8 cellular contexts compared by ENCODE assay signal in the genomic region with DNA sequence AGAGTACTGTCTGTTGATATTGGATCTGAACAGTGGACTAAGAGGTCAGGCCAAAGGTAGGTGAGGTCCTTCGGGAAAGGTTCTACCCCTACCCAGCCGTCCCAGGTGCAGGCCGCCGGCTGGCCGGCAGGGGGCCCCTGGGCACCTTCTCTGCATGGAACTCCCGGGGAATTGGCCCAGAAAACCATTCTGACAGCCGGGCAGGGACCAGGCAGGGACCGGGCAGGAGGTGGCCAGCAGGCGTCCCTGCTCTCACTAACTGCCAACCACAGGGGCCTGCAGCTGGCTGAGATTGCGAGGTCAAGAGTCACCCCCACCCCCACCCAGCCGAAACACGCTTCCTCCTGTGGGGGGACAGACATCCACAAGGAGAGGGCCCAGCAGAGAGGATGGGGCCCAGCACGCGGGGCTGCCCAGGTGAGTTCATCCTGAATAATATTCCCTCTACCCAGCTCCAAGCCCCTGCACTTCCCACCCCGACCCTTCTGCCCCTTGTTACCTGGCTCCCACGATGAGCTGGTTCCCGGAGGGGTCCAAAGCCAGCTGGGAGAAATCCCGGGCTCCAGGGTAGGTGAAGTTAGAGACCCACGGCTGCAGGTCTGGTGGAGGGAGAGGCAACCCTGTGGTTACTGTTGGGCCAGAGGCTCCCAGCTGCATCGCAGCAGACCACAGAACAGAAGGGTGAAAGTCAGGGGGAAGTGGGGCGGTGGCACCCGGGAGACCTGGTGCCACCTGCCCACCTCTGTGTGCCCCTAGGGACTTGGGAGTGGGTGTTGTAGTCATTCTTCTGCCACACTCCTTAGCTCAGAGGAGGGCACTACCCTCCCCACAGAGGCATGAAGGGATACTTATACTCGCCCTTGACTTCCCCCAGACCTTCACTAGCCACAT.
A peak's percentile ranks its signal among the peaks of the same experiment; 100 is the strongest.
DNase-seq lines count a peak whose midpoint lies in the region; ATAC-seq and TF ChIP-seq lines count a peak whose summit lies in the region.

No MANE protein-coding gene starts in this region.

- peaks cover 26% of the 10 kb centered on the region for H3K27me3 Mint-ChIP-seq in activated CD8-positive, alpha-beta T cell treated with anti-CD3 and anti-CD28 coated beads, Interleukin-2, amount 10 ng/mL, durations not matched to agents 7 days and 5 days (ENCODE audit: low read depth)
- H3K27me3 Mint-ChIP-seq in neural crest cell (ENCODE audit: low read depth): no peaks in the 10 kb centered on the region

- H3K36me3 Mint-ChIP-seq in activated CD8-positive, alpha-beta T cell treated with anti-CD3 and anti-CD28 coated beads, Interleukin-2, amount 10 ng/mL, durations not matched to agents 7 days and 5 days (ENCODE audit: low read depth): no peaks in the 10 kb centered on the region
- no peaks in the 10 kb centered on the region for H3K36me3 Mint-ChIP-seq in neural crest cell (ENCODE audit: low read depth)

- no peaks in the 10 kb centered on the region for H3K9me3 Mint-ChIP-seq in activated CD8-positive, alpha-beta T cell treated with anti-CD3 and anti-CD28 coated beads, Interleukin-2, amount 10 ng/mL, durations not matched to agents 7 days and 5 days (ENCODE audit: insufficient read depth)
- no peaks in the 10 kb centered on the region for H3K9me3 Mint-ChIP-seq in neural crest cell

- TF ChIP-seq CTCF in AG09319 (IDR thresholded peaks at IDR 0.05; ENCODE audit: low read depth, low read length) (peak; percentile 92), GM13977 (IDR thresholded peaks at IDR 0.05; ENCODE audit: extremely low read depth, insufficient read depth, missing control alignments) (peak; percentile 83), fibroblast of pulmonary artery (IDR thresholded peaks at IDR 0.05; ENCODE audit: low read length, missing control alignments) (peak; percentile 92), neural crest cell (conservative IDR thresholded peaks at IDR 0.05) (peak; percentile 84)

- no peak overlapping the region for H3K4me3 ChIP-seq in fibroblast of pulmonary artery (replicated peaks; ENCODE audit: low read depth, low read length)

- peak; percentile 50 for ATAC-seq in activated CD8-positive, alpha-beta T cell treated with anti-CD3 and anti-CD28 coated beads, Interleukin-2, amount 10 ng/mL, durations not matched to agents 7 days and 5 days
- ATAC-seq in GM21786 (IDR thresholded peaks at IDR 0.05; ENCODE audit: unreplicated experiment): no peak
- no peak for ATAC-seq in GM21528 (IDR thresholded peaks at IDR 0.05; ENCODE audit: low FRiP score, unreplicated experiment)

- CTCF ChIA-PET in activated CD8-positive, alpha-beta T cell treated with anti-CD3 and anti-CD28 coated beads, Interleukin-2, amount 10 ng/mL, durations not matched to agents 7 days and 5 days (lab: Charles Lee): interaction anchor here (0.9 to 2.3 kb wide), 8 partner anchors 10 to 256 kb away, joined by 3 to 12 read pairs (median 3); a partner anchor contains a TSS

- POLR2A ChIA-PET in activated CD8-positive, alpha-beta T cell treated with anti-CD3 and anti-CD28 coated beads, Interleukin-2, amount 10 ng/mL, durations not matched to agents 7 days and 5 days (lab: Charles Lee): no interaction called here

- in situ Hi-C loops in GM13977 (cut with MboI; ENCODE audit: low pct_unique_long_range_greater_than_20kb, low sequenced_read_pairs, unreplicated experiment): no loop called here

- H3K27ac Mint-ChIP-seq in activated CD8-positive, alpha-beta T cell treated with anti-CD3 and anti-CD28 coated beads, Interleukin-2, amount 10 ng/mL, durations not matched to agents 7 days and 5 days: no peak overlapping the region
- peak overlapping the region; percentile 27 for H3K27ac Mint-ChIP-seq in neural crest cell (ENCODE audit: unreplicated experiment)

- peak; percentile 5 for DNase-seq in AG09319 (ENCODE audit: extremely low read depth, low read depth)
- DNase-seq in GM13977 (ENCODE audit: low spot score): peak; percentile 70
- peak; percentile 28 for DNase-seq in NCI-H1694 treated with DMSO at 0.1 percent for 48 hours (lab: John Stamatoyannopoulos, UW)
- DNase-seq in activated CD8-positive, alpha-beta T cell treated with anti-CD3 and anti-CD28 coated beads, Interleukin-2, amount 10 ng/mL, durations not matched to agents 7 days and 5 days: peak; percentile 28
- DNase-seq in fibroblast of pulmonary artery (ENCODE audit: low read depth): peak; percentile 60
- DNase-seq in neural crest cell (ENCODE audit: low read depth, low spot score): peak; percentile 80

- no peak overlapping the region for H3K4me3 Mint-ChIP-seq in activated CD8-positive, alpha-beta T cell treated with anti-CD3 and anti-CD28 coated beads, Interleukin-2, amount 10 ng/mL, durations not matched to agents 7 days and 5 days
- no peak overlapping the region for H3K4me3 Mint-ChIP-seq in neural crest cell

- H3K4me1 Mint-ChIP-seq in activated CD8-positive, alpha-beta T cell treated with anti-CD3 and anti-CD28 coated beads, Interleukin-2, amount 10 ng/mL, durations not matched to agents 7 days and 5 days (ENCODE audit: low read depth): peaks cover 12% of the 10 kb centered on the region
- H3K4me1 Mint-ChIP-seq in neural crest cell: peaks cover 8% of the 10 kb centered on the region

Comparison
In these comparisons a context has a peak if more than half of its experiments do, and no peak if none do; other contexts are left out.
1. DNase-seq: peak in every context shown above with its lines; median percentile 80 in neural crest cell; 70 in GM13977; 60 in fibroblast of pulmonary artery; 28 in NCI-H1694 treated with DMSO at 0.1 percent for 48 hours; 28 in activated CD8-positive, alpha-beta T cell treated with anti-CD3 and anti-CD28 coated beads, Interleukin-2, amount 10 ng/mL, durations not matched to agents 7 days and 5 days; 5 in AG09319.